ENCODE assay signal across 10 cellular contexts in genomic region chr15:99253381-99254090, GRCh38. TPM values are rescaled to one million over a fixed set of nuclear protein-coding genes. Genes with fewer than 3 reads are reported as not detected.
A peak's percentile ranks its signal among the peaks of the same experiment; 100 is the strongest.
DNase-seq lines count a peak whose midpoint lies in the region; ATAC-seq and TF ChIP-seq lines count a peak whose summit lies in the region.
"Had no signal": no experiment of that assay in that cellular context is flagged by ENCODE, and none has a peak within 500 bp of the region (broad histone marks: within the 10 kb centered on the region; RNA-seq: fewer than 3 reads in every experiment).

No MANE protein-coding gene starts in this region.

- H3K36me3 ChIP-seq in hepatocyte (replicated peaks; ENCODE audit: insufficient read depth, low read depth) (no peaks in the 10 kb centered on the region), heart left ventricle (peaks cover 0 to 19% (median 6%) of the 10 kb centered on the region in 9 donors)

- DNase-seq in EL (peak; percentile 85), HT-29 (ENCODE audit: low spot score) (peak; percentile 39), kidney tubule cell (ENCODE audit: low spot score) (peak; percentile 48), hepatocyte (ENCODE audit: low spot score) (no peak), cerebellum (ENCODE audit: low spot score) (no peak), heart left ventricle (no peak)
- no peak for DNase-seq in activated T-helper 1 cell treated with anti-CD3 and anti-CD28 coated beads, Interleukin-12 subunit alpha, Interleukin-12 subunit beta, Interleukin-2, Interleukin-4 antibody, amounts not matched to agents 30 ng/mL and 10 ng/mL and 1 ng/mL, durations not matched to agents 14 hours and 24 hours and 36 hours (ENCODE audit: low spot score)
- DNase-seq: NCI-H187 had no signal

- H3K4me3 Mint-ChIP-seq in activated T-helper 1 cell treated with anti-CD3 and anti-CD28 coated beads, Interleukin-12 subunit alpha, Interleukin-12 subunit beta, Interleukin-2, Interleukin-4 antibody, amounts not matched to agents 30 ng/mL and 10 ng/mL and 1 ng/mL, durations not matched to agents 14 hours and 24 hours and 36 hours: peak overlapping the region; percentile 48

- no peaks in the 10 kb centered on the region for H3K9me3 ChIP-seq in hepatocyte (ENCODE audit: low read depth)
- H3K9me3 ChIP-seq in heart left ventricle: no peaks in the 10 kb centered on the region
- H3K9me3 ChIP-seq: esophagus muscularis mucosa had no signal

- H3K9me3 Mint-ChIP-seq in activated T-helper 1 cell treated with anti-CD3 and anti-CD28 coated beads, Interleukin-12 subunit alpha, Interleukin-12 subunit beta, Interleukin-2, Interleukin-4 antibody, amounts not matched to agents 30 ng/mL and 10 ng/mL and 1 ng/mL, durations not matched to agents 14 hours and 24 hours and 36 hours: peaks cover 5% of the 10 kb centered on the region

- ATAC-seq in heart left ventricle: no peak
- no peak for ATAC-seq in GM18498 (IDR thresholded peaks at IDR 0.05; ENCODE audit: unreplicated experiment)

- no peak overlapping the region for H2AFZ ChIP-seq in hepatocyte

- intact Hi-C loops in activated T-helper 1 cell treated with anti-CD3 and anti-CD28 coated beads, Interleukin-12 subunit alpha, Interleukin-12 subunit beta, Interleukin-2, Interleukin-4 antibody, amounts not matched to agents 30 ng/mL and 10 ng/mL and 1 ng/mL, durations not matched to agents 14 hours and 24 hours and 36 hours (cut with micrococcal nuclease): loop anchor here (5.0 kb wide), 3 partner anchors 606 to 1291 kb away; partner anchors contain the start of genes ADAMTS17, ARRDC4 and IGF1R
- intact Hi-C loops in heart left ventricle (cut with DNase I): no loop called here

- WGBS in hepatocyte (ENCODE audit: low lambda C conversion rate, missing lambda C conversion rate): 96% methylated on average over 6 of the region's 6 CpGs
- 94 to 96% (median 95%) methylated on average over 6 of the region's 6 CpGs for WGBS in heart left ventricle, 4 donors

- H3K4me3 ChIP-seq in hepatocyte (no peak overlapping the region), heart left ventricle (no peak overlapping the region)
- H3K4me3 ChIP-seq: esophagus muscularis mucosa had no signal

- H3K4me2 ChIP-seq in hepatocyte: no peak overlapping the region

- H4K20me1 ChIP-seq in hepatocyte (ENCODE audit: insufficient read depth, poor library complexity, severe bottlenecking): no peaks in the 10 kb centered on the region

- H3K4me1 Mint-ChIP-seq in activated T-helper 1 cell treated with anti-CD3 and anti-CD28 coated beads, Interleukin-12 subunit alpha, Interleukin-12 subunit beta, Interleukin-2, Interleukin-4 antibody, amounts not matched to agents 30 ng/mL and 10 ng/mL and 1 ng/mL, durations not matched to agents 14 hours and 24 hours and 36 hours (ENCODE audit: low read depth): peaks cover 31% of the 10 kb centered on the region

- H3K27me3 ChIP-seq in hepatocyte: no peaks in the 10 kb centered on the region
- no peaks in the 10 kb centered on the region for H3K27me3 ChIP-seq in heart left ventricle
- H3K27me3 ChIP-seq: esophagus muscularis mucosa had no signal

- no peaks in the 10 kb centered on the region for H3K4me1 ChIP-seq in hepatocyte (ENCODE audit: insufficient read depth)
- H3K4me1 ChIP-seq in heart left ventricle: peaks cover 0 to 34% (median 15%) of the 10 kb centered on the region in 12 donors

- H3K27ac ChIP-seq in hepatocyte: no peak overlapping the region
- no peak overlapping the region for H3K27ac ChIP-seq in heart left ventricle
- H3K27ac ChIP-seq: esophagus muscularis mucosa had no signal

- H3K27ac Mint-ChIP-seq in activated T-helper 1 cell treated with anti-CD3 and anti-CD28 coated beads, Interleukin-12 subunit alpha, Interleukin-12 subunit beta, Interleukin-2, Interleukin-4 antibody, amounts not matched to agents 30 ng/mL and 10 ng/mL and 1 ng/mL, durations not matched to agents 14 hours and 24 hours and 36 hours: peak overlapping the region; percentile 78

- TF ChIP-seq CTCF in hepatocyte (IDR thresholded peaks at IDR 0.05; ENCODE audit: poor library complexity) (no peak), heart left ventricle (IDR thresholded peaks at IDR 0.05) (no peak)

- H3K9me2 ChIP-seq in hepatocyte (replicated peaks; ENCODE audit: insufficient read depth): no peaks in the 10 kb centered on the region

- H3K27me3 Mint-ChIP-seq in activated T-helper 1 cell treated with anti-CD3 and anti-CD28 coated beads, Interleukin-12 subunit alpha, Interleukin-12 subunit beta, Interleukin-2, Interleukin-4 antibody, amounts not matched to agents 30 ng/mL and 10 ng/mL and 1 ng/mL, durations not matched to agents 14 hours and 24 hours and 36 hours (ENCODE audit: insufficient read depth): no peaks in the 10 kb centered on the region

- peaks cover 42% of the 10 kb centered on the region for H3K79me2 ChIP-seq in hepatocyte

- H3K36me3 Mint-ChIP-seq in activated T-helper 1 cell treated with anti-CD3 and anti-CD28 coated beads, Interleukin-12 subunit alpha, Interleukin-12 subunit beta, Interleukin-2, Interleukin-4 antibody, amounts not matched to agents 30 ng/mL and 10 ng/mL and 1 ng/mL, durations not matched to agents 14 hours and 24 hours and 36 hours (ENCODE audit: low read depth): peaks cover 20% of the 10 kb centered on the region

- no peak for TF ChIP-seq POLR2A in heart left ventricle (IDR thresholded peaks at IDR 0.05)

RNA-seq across cellular contexts. Expression of gene LRRC28, which starts 2.3 kb away (rescaled TPM):
- total RNA-seq in HT-29 (2014; rRNA removed; shearing (Covaris generic)): 10.9 and 13.4 TPM in 2 replicates
- total RNA-seq in activated T-helper 1 cell treated with anti-CD3 and anti-CD28 coated beads, Interleukin-12 subunit alpha, Interleukin-12 subunit beta, Interleukin-2, Interleukin-4 antibody, amounts not matched to agents 30 ng/mL and 10 ng/mL and 1 ng/mL, durations not matched to agents 14 hours and 24 hours and 36 hours: 13.6 and 14.8 TPM in 2 replicates
- total RNA-seq in hepatocyte (55.5 and 63.5 TPM in 2 replicates), cerebellum (43.7 TPM), heart left ventricle (10 to 100 TPM; 16.0 to 28.6 (median 21.3) TPM)
- polyA plus RNA-seq in hepatocyte (32.1 and 33.3 TPM in 2 replicates), heart left ventricle (10 to 100 TPM in 1 of 2 donors, 1 to 10 TPM in 1; 5.1 to 13.2 TPM)

RNA-seq across cellular contexts. Expression of gene TTC23, which starts 4.2 kb away (rescaled TPM):
- total RNA-seq in HT-29 (2014; rRNA removed; shearing (Covaris generic)): 8.3 and 8.6 TPM in 2 replicates
- total RNA-seq in activated T-helper 1 cell treated with anti-CD3 and anti-CD28 coated beads, Interleukin-12 subunit alpha, Interleukin-12 subunit beta, Interleukin-2, Interleukin-4 antibody, amounts not matched to agents 30 ng/mL and 10 ng/mL and 1 ng/mL, durations not matched to agents 14 hours and 24 hours and 36 hours: 5.0 TPM in 2 replicates
- total RNA-seq in hepatocyte (33.2 and 46.3 TPM in 2 replicates), cerebellum (19.7 TPM), heart left ventricle (10 to 100 TPM in 8 of 9 donors, 1 to 10 TPM in 1; 9.3 to 19.5 (median 12.4) TPM)
- polyA plus RNA-seq in hepatocyte (31.3 and 40.4 TPM in 2 replicates), heart left ventricle (1 to 10 TPM; 5.7 to 8.9 TPM)

Comparison
In these comparisons a context has a peak if more than half of its experiments do, and no peak if none do; other contexts are left out.
1. DNase-seq: peak in EL (single experiment), HT-29 (single experiment) and kidney tubule cell (single experiment); none in activated T-helper 1 cell treated with anti-CD3 and anti-CD28 coated beads, Interleukin-12 subunit alpha, Interleukin-12 subunit beta, Interleukin-2, Interleukin-4 antibody, amounts not matched to agents 30 ng/mL and 10 ng/mL and 1 ng/mL, durations not matched to agents 14 hours and 24 hours and 36 hours (single experiment), hepatocyte (single experiment), cerebellum (single experiment) and heart left ventricle (0 of 5).